1 cellular context compared by ENCODE assay signal in the genomic region with DNA sequence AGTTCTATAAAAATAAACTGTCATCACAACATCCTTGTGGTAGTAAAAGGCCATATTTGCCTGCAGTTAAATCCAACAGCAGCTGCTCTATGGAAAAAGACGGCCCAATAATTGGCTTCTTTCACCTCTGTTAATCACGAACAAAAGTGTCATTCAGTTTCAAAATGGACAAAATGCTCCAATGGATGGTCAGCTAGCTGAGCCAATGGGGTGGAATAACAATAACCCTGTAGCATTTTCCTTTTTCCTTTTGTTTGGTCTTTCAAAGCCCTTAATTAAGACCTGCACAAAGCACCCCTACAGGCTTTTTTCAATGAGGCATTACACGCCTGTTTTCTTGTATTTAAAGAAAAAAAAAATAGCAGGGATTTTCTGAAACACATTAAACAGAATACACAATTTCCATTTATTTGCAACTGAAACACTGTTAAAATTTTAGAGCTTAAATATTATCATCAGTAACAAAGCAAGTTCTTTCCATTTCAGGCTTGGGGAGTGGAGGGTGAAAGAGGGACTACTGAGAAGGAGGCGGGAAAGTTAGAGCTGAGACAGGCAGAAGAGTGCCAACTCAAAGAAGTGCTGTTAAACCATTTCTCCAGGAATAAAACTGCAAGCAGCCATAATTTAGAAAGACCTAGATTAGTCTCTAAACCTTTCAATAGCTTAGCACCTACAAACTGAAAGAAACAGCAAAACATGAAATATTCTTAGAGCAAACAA.
A peak's percentile ranks its signal among the peaks of the same experiment; 100 is the strongest.
TF ChIP-seq lines count a peak whose summit lies in the region.

No MANE protein-coding gene starts in this region.

TF ChIP-seq in H1, 55 proteins besides CTCF, POLR2A, EP300 and RAD21:
- TF ChIP-seq ZNF274 (IDR thresholded peaks at IDR 0.05; ENCODE audit: borderline replicate concordance, extremely low read depth, low read length) (no peak), SP1 (IDR thresholded peaks at IDR 0.05; ENCODE audit: low read depth, low read length) (0 out of 2 replicates have a peak, but pooled peaks have one; percentile 27), HDAC2 (IDR thresholded peaks at IDR 0.05; ENCODE audit: borderline replicate concordance in 1 of 2, low read depth in 2 of 2, low read length in 2 of 2) (peak; percentile 38 to 66; a peak in 1 of 4 replicates), POU5F1 (IDR thresholded peaks at IDR 0.05; ENCODE audit: low read depth, low read length) (0 out of 2 replicates have a peak, but pooled peaks have one; percentile 27)
- TF ChIP-seq, protein P1, sequence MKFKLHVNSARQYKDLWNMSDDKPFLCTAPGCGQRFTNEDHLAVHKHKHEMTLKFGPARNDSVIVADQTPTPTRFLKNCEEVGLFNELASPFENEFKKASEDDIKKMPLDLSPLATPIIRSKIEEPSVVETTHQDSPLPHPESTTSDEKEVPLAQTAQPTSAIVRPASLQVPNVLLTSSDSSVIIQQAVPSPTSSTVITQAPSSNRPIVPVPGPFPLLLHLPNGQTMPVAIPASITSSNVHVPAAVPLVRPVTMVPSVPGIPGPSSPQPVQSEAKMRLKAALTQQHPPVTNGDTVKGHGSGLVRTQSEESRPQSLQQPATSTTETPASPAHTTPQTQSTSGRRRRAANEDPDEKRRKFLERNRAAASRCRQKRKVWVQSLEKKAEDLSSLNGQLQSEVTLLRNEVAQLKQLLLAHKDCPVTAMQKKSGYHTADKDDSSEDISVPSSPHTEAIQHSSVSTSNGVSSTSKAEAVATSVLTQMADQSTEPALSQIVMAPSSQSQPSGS (IDR thresholded peaks at IDR 0.05; ENCODE audit: low read length), result 0 out of 2 replicates have a peak, but pooled peaks have one; percentile 39
- TF ChIP-seq, protein P2, sequence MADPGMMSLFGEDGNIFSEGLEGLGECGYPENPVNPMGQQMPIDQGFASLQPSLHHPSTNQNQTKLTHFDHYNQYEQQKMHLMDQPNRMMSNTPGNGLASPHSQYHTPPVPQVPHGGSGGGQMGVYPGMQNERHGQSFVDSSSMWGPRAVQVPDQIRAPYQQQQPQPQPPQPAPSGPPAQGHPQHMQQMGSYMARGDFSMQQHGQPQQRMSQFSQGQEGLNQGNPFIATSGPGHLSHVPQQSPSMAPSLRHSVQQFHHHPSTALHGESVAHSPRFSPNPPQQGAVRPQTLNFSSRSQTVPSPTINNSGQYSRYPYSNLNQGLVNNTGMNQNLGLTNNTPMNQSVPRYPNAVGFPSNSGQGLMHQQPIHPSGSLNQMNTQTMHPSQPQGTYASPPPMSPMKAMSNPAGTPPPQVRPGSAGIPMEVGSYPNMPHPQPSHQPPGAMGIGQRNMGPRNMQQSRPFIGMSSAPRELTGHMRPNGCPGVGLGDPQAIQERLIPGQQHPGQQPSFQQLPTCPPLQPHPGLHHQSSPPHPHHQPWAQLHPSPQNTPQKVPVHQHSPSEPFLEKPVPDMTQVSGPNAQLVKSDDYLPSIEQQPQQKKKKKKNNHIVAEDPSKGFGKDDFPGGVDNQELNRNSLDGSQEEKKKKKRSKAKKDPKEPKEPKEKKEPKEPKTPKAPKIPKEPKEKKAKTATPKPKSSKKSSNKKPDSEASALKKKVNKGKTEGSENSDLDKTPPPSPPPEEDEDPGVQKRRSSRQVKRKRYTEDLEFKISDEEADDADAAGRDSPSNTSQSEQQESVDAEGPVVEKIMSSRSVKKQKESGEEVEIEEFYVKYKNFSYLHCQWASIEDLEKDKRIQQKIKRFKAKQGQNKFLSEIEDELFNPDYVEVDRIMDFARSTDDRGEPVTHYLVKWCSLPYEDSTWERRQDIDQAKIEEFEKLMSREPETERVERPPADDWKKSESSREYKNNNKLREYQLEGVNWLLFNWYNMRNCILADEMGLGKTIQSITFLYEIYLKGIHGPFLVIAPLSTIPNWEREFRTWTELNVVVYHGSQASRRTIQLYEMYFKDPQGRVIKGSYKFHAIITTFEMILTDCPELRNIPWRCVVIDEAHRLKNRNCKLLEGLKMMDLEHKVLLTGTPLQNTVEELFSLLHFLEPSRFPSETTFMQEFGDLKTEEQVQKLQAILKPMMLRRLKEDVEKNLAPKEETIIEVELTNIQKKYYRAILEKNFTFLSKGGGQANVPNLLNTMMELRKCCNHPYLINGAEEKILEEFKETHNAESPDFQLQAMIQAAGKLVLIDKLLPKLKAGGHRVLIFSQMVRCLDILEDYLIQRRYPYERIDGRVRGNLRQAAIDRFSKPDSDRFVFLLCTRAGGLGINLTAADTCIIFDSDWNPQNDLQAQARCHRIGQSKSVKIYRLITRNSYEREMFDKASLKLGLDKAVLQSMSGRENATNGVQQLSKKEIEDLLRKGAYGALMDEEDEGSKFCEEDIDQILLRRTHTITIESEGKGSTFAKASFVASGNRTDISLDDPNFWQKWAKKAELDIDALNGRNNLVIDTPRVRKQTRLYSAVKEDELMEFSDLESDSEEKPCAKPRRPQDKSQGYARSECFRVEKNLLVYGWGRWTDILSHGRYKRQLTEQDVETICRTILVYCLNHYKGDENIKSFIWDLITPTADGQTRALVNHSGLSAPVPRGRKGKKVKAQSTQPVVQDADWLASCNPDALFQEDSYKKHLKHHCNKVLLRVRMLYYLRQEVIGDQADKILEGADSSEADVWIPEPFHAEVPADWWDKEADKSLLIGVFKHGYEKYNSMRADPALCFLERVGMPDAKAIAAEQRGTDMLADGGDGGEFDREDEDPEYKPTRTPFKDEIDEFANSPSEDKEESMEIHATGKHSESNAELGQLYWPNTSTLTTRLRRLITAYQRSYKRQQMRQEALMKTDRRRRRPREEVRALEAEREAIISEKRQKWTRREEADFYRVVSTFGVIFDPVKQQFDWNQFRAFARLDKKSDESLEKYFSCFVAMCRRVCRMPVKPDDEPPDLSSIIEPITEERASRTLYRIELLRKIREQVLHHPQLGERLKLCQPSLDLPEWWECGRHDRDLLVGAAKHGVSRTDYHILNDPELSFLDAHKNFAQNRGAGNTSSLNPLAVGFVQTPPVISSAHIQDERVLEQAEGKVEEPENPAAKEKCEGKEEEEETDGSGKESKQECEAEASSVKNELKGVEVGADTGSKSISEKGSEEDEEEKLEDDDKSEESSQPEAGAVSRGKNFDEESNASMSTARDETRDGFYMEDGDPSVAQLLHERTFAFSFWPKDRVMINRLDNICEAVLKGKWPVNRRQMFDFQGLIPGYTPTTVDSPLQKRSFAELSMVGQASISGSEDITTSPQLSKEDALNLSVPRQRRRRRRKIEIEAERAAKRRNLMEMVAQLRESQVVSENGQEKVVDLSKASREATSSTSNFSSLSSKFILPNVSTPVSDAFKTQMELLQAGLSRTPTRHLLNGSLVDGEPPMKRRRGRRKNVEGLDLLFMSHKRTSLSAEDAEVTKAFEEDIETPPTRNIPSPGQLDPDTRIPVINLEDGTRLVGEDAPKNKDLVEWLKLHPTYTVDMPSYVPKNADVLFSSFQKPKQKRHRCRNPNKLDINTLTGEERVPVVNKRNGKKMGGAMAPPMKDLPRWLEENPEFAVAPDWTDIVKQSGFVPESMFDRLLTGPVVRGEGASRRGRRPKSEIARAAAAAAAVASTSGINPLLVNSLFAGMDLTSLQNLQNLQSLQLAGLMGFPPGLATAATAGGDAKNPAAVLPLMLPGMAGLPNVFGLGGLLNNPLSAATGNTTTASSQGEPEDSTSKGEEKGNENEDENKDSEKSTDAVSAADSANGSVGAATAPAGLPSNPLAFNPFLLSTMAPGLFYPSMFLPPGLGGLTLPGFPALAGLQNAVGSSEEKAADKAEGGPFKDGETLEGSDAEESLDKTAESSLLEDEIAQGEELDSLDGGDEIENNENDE (IDR thresholded peaks at IDR 0.05; ENCODE audit: insufficient replicate concordance, low read length), result peak; percentile 62
